In genomic region chr20:62768234-62768814, GRCh38 we compare ENCODE assay signal across 2 cellular contexts.
TF ChIP-seq lines count a peak whose summit lies in the region.

No MANE protein-coding gene starts in this region.

TF ChIP-seq in GM23338, 12 proteins besides CTCF, POLR2A, EP300 and RAD21:
- TF ChIP-seq EZH2phosphoT487 (IDR thresholded peaks at IDR 0.05; ENCODE audit: unreplicated experiment) (no peak), NANOG (IDR thresholded peaks at IDR 0.05; ENCODE audit: borderline replicate concordance) (no peak), POLR2AphosphoS5 (IDR thresholded peaks at IDR 0.05; ENCODE audit: low read depth) (no peak), ZNF331 (CRISPR knock-in tag; IDR thresholded peaks at IDR 0.05; ENCODE audit: low read depth) (no peak), CREB1 (CRISPR knock-in tag; IDR thresholded peaks at IDR 0.05; ENCODE audit: low read depth) (no peak), REST (IDR thresholded peaks at IDR 0.05; ENCODE audit: unreplicated experiment) (no peak)

TF ChIP-seq in K562, 482 proteins besides CTCF, POLR2A, EP300 and RAD21:
- TF ChIP-seq POLR3G (IDR thresholded peaks at IDR 0.05; ENCODE audit: extremely low read depth, insufficient read length, insufficient replicate concordance) (no peak), EHMT2 (IDR thresholded peaks at IDR 0.05) (no peak), ZNF280B (CRISPR knock-in tag; IDR thresholded peaks at IDR 0.05) (no peak), ZNF77 (CRISPR knock-in tag; IDR thresholded peaks at IDR 0.05) (no peak), ZBTB7A (IDR thresholded peaks at IDR 0.05; ENCODE audit: borderline replicate concordance, control insufficient read depth, low read depth, low read length) (no peak), THRAP3 (IDR thresholded peaks at IDR 0.05; ENCODE audit: borderline replicate concordance) (no peak), ZNF133 (CRISPR knock-in tag; IDR thresholded peaks at IDR 0.05) (no peak)
- TF ChIP-seq, protein P1, sequence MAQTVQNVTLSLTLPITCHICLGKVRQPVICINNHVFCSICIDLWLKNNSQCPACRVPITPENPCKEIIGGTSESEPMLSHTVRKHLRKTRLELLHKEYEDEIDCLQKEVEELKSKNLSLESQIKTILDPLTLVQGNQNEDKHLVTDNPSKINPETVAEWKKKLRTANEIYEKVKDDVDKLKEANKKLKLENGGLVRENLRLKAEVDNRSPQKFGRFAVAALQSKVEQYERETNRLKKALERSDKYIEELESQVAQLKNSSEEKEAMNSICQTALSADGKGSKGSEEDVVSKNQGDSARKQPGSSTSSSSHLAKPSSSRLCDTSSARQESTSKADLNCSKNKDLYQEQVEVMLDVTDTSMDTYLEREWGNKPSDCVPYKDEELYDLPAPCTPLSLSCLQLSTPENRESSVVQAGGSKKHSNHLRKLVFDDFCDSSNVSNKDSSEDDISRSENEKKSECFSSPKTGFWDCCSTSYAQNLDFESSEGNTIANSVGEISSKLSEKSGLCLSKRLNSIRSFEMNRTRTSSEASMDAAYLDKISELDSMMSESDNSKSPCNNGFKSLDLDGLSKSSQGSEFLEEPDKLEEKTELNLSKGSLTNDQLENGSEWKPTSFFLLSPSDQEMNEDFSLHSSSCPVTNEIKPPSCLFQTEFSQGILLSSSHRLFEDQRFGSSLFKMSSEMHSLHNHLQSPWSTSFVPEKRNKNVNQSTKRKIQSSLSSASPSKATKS (CRISPR knock-in tag; IDR thresholded peaks at IDR 0.05): no peak
